Comparison of ENCODE assay signal across 15 cellular contexts in the genomic region with DNA sequence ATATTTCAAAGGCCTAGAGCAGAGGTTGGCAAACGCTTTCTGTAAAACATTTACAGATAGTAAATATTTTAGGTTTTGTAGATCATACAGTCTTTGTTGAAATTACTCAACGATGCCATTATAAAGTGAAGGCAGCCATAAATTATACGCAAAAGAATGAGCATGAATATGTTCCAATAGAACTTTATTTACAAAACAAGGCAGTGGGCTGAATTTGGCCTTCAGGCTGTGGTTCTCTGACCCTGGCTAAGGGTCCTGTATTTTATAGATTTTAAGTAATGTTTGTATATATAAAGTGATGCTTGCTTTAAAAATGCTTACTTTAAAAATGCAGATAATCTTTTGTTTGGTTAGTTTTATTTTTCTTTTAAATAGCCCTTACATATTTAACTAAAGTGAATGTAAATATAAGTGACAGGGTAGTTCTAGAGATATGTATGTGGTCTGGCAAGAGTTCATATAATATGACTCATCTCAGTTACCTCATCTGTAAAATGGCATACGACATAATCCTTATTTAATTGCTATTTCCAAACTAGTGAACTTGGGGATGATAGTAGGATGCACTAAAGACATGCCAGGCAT. TPM values are rescaled to one million over a fixed set of nuclear protein-coding genes. Genes with fewer than 3 reads are reported as not detected.
DNase-seq lines count a peak whose midpoint lies in the region; ATAC-seq, FAIRE-seq and TF ChIP-seq lines count a peak whose summit lies in the region.
"Had no signal": no experiment of that assay in that cellular context is flagged by ENCODE, and none has a peak within 500 bp of the region (broad histone marks: within the 10 kb centered on the region; RNA-seq: fewer than 3 reads in every experiment).

No MANE protein-coding gene starts in this region.

- no peaks in the 10 kb centered on the region for H3K9me1 ChIP-seq in endothelial cell of umbilical vein (replicated peaks; ENCODE audit: control insufficient read depth, extremely low read depth, insufficient read depth, low read length)

- no peak overlapping the region for H3K27ac ChIP-seq in endothelial cell of umbilical vein (ENCODE audit: insufficient read depth, low read depth, low read length)
- H3K27ac ChIP-seq: ascending aorta, skin epidermis had no signal

- no peaks in the 10 kb centered on the region for H3K79me2 ChIP-seq in endothelial cell of umbilical vein (ENCODE audit: control insufficient read depth, insufficient read depth, low read length)

- H4K20me1 ChIP-seq in endothelial cell of umbilical vein (replicated peaks; ENCODE audit: control insufficient read depth, extremely low read depth, insufficient read depth, low read length), result no peaks in the 10 kb centered on the region

- no peak overlapping the region for H2AFZ ChIP-seq in endothelial cell of umbilical vein (ENCODE audit: low read depth, low read length)

- TF ChIP-seq POLR2A in endothelial cell of umbilical vein (IDR thresholded peaks at IDR 0.05; ENCODE audit: low read depth, low read length), result no peak

- H3K9ac ChIP-seq in endothelial cell of umbilical vein (replicated peaks; ENCODE audit: extremely low read depth, insufficient read depth, low read length), result no peak overlapping the region

- no peak for TF ChIP-seq CTCF in endothelial cell of umbilical vein (IDR thresholded peaks at IDR 0.05; ENCODE audit: extremely low read depth in 1 of 2, insufficient read depth in 1 of 2, low read depth in 1 of 2, low read length in 2 of 2)

- no peak overlapping the region for H3K27ac Mint-ChIP-seq in activated CD8-positive, alpha-beta memory T cell treated with anti-CD3 and anti-CD28 coated beads, Interleukin-2, amount 10 ng/mL, durations not matched to agents 7 days and 5 days
- H3K27ac Mint-ChIP-seq in stimulated activated effector memory CD8-positive, alpha-beta T cell treated with anti-CD3 and anti-CD28 coated beads, Interleukin-12 subunit alpha, Interleukin-12 subunit beta, amount 100 ng/mL, for 72 hours, result no peak overlapping the region
- H3K27ac Mint-ChIP-seq: activated T-cell treated with anti-CD3 and anti-CD28 coated beads, Interleukin-2, amount 50 U/mL, for 24 hours had no signal

- H3K36me3 Mint-ChIP-seq in activated CD8-positive, alpha-beta memory T cell treated with anti-CD3 and anti-CD28 coated beads, Interleukin-2, amount 10 ng/mL, durations not matched to agents 7 days and 5 days, result peaks cover 2% of the 10 kb centered on the region
- H3K36me3 Mint-ChIP-seq in stimulated activated effector memory CD8-positive, alpha-beta T cell treated with anti-CD3 and anti-CD28 coated beads, Interleukin-12 subunit alpha, Interleukin-12 subunit beta, amount 100 ng/mL, for 72 hours, result no peaks in the 10 kb centered on the region

- DNase-seq in activated CD8-positive, alpha-beta memory T cell treated with anti-CD3 and anti-CD28 coated beads, Interleukin-2, amount 10 ng/mL, durations not matched to agents 7 days and 5 days, result no peak
- no peak for DNase-seq in activated CD8-positive, alpha-beta memory T cell treated with anti-CD3 and anti-CD28 coated beads, Interleukin-2, amount 50 U/mL, for 48 hours
- DNase-seq in OCI-M1 (lab: John Stamatoyannopoulos, UW) (peak; percentile 74), endothelial cell of umbilical vein (ENCODE audit: low read depth, low spot score) (no peak), germinal center (ENCODE audit: low spot score) (no peak)
- DNase-seq in stimulated activated effector memory CD8-positive, alpha-beta T cell treated with anti-CD3 and anti-CD28 coated beads, Interleukin-12 subunit alpha, Interleukin-12 subunit beta, amount 100 ng/mL, for 72 hours (ENCODE audit: low spot score in 2 of 2), result no peak
- DNase-seq: activated T-cell treated with anti-CD3 and anti-CD28 coated beads, Interleukin-2, amount 50 U/mL, for 24 hours; erythroblast; naive B cell; NCI-H2227 treated with DMSO at 0.1 percent for 48 hours had no signal

- BruUV-seq in endothelial cell of umbilical vein (replicated peaks; lab: Mats Ljungman, UMichigan), result no TSS peak

- H3K27me3 ChIP-seq in endothelial cell of umbilical vein (ENCODE audit: control insufficient read depth in 2 of 2, insufficient read depth in 2 of 2, low read length in 2 of 2), result no peaks in the 10 kb centered on the region
- H3K27me3 ChIP-seq: ascending aorta had no signal

- no peaks in the 10 kb centered on the region for H3K27me3 Mint-ChIP-seq in activated CD8-positive, alpha-beta memory T cell treated with anti-CD3 and anti-CD28 coated beads, Interleukin-2, amount 10 ng/mL, durations not matched to agents 7 days and 5 days

- POLR2A ChIA-PET in endothelial cell of umbilical vein (lab: Charles Lee), result no interaction called here

- no peak for FAIRE-seq in endothelial cell of umbilical vein (lab: Jason Lieb, UNC)

- no peak overlapping the region for H3K4me3 ChIP-seq in endothelial cell of umbilical vein (replicated peaks in 1 of 3; ENCODE audit: insufficient read depth in 1 of 3, low read depth in 1 of 3, low read length in 3 of 3)
- H3K4me3 ChIP-seq: ascending aorta, skin epidermis had no signal

- dilution Hi-C loops in endothelial cell of umbilical vein (cut with MboI; ENCODE audit: extremely low pct_ligation_motif_present, low sequenced_read_pairs), result no loop called here

- H3K4me1 ChIP-seq in endothelial cell of umbilical vein (ENCODE audit: control insufficient read depth, extremely low read depth, insufficient read depth, low read length), result no peaks in the 10 kb centered on the region
- H3K4me1 ChIP-seq: ascending aorta had no signal

- H3K4me3 Mint-ChIP-seq in activated CD8-positive, alpha-beta memory T cell treated with anti-CD3 and anti-CD28 coated beads, Interleukin-2, amount 10 ng/mL, durations not matched to agents 7 days and 5 days, result no peak overlapping the region
- no peak overlapping the region for H3K4me3 Mint-ChIP-seq in stimulated activated effector memory CD8-positive, alpha-beta T cell treated with anti-CD3 and anti-CD28 coated beads, Interleukin-12 subunit alpha, Interleukin-12 subunit beta, amount 100 ng/mL, for 72 hours
- H3K4me3 Mint-ChIP-seq: activated T-cell treated with anti-CD3 and anti-CD28 coated beads, Interleukin-2, amount 50 U/mL, for 24 hours had no signal

- peak; percentile 23 for ATAC-seq in activated CD8-positive, alpha-beta memory T cell treated with anti-CD3 and anti-CD28 coated beads, Interleukin-2, amount 10 ng/mL, durations not matched to agents 7 days and 5 days
- ATAC-seq in stimulated activated effector memory CD8-positive, alpha-beta T cell treated with anti-CD3 and anti-CD28 coated beads, Interleukin-12 subunit alpha, Interleukin-12 subunit beta, amount 100 ng/mL, for 72 hours, result peak; percentile 55
- no peak for ATAC-seq in HG02571 (IDR thresholded peaks at IDR 0.05; ENCODE audit: unreplicated experiment)
- no peak for ATAC-seq in HG02885 (IDR thresholded peaks at IDR 0.05; ENCODE audit: poor library complexity, unreplicated experiment)
- ATAC-seq: Right ventricle myocardium inferior had no signal

- H3K4me2 ChIP-seq in endothelial cell of umbilical vein (ENCODE audit: insufficient read depth, low read length), result no peak overlapping the region

- peaks cover 13% of the 10 kb centered on the region for H3K4me1 Mint-ChIP-seq in activated CD8-positive, alpha-beta memory T cell treated with anti-CD3 and anti-CD28 coated beads, Interleukin-2, amount 10 ng/mL, durations not matched to agents 7 days and 5 days
- H3K4me1 Mint-ChIP-seq in stimulated activated effector memory CD8-positive, alpha-beta T cell treated with anti-CD3 and anti-CD28 coated beads, Interleukin-12 subunit alpha, Interleukin-12 subunit beta, amount 100 ng/mL, for 72 hours, result peaks cover 18% of the 10 kb centered on the region

- no peaks in the 10 kb centered on the region for H3K9me3 Mint-ChIP-seq in activated CD8-positive, alpha-beta memory T cell treated with anti-CD3 and anti-CD28 coated beads, Interleukin-2, amount 10 ng/mL, durations not matched to agents 7 days and 5 days (ENCODE audit: low read depth)
- no peaks in the 10 kb centered on the region for H3K9me3 Mint-ChIP-seq in stimulated activated effector memory CD8-positive, alpha-beta T cell treated with anti-CD3 and anti-CD28 coated beads, Interleukin-12 subunit alpha, Interleukin-12 subunit beta, amount 100 ng/mL, for 72 hours

- H3K36me3 ChIP-seq in endothelial cell of umbilical vein (ENCODE audit: control insufficient read depth in 2 of 2, extremely low read depth in 1 of 2, insufficient read depth in 2 of 2, low read length in 2 of 2), result no peaks in the 10 kb centered on the region
- H3K36me3 ChIP-seq: ascending aorta had no signal

- CTCF ChIA-PET in activated CD8-positive, alpha-beta memory T cell treated with anti-CD3 and anti-CD28 coated beads, Interleukin-2, amount 10 ng/mL, durations not matched to agents 7 days and 5 days (lab: Charles Lee), result interaction anchor here (1.0 kb wide), 1 partner anchor 173 kb away, joined by 3 read pairs; no protein-coding TSS in a partner anchor
- CTCF ChIA-PET in endothelial cell of umbilical vein (lab: Charles Lee), result no interaction called here

- H3K9me3 ChIP-seq in endothelial cell of umbilical vein (replicated peaks; ENCODE audit: control insufficient read depth, insufficient read depth, low read length), result no peaks in the 10 kb centered on the region
- H3K9me3 ChIP-seq: ascending aorta had no signal

- intact Hi-C loops in endothelial cell of umbilical vein (cut with micrococcal nuclease), result no loop called here

TF ChIP-seq in endothelial cell of umbilical vein, 7 proteins besides CTCF, POLR2A, EP300 and RAD21 (continues in another document):
- TF ChIP-seq POLR2AphosphoS5 (IDR thresholded peaks at IDR 0.05; ENCODE audit: insufficient read depth, low read depth, low read length) (no peak), MAX (IDR thresholded peaks at IDR 0.05; ENCODE audit: insufficient read depth, insufficient read length) (no peak), MYC (IDR thresholded peaks at IDR 0.05; ENCODE audit: low read depth, low read length) (no peak), JUN (IDR thresholded peaks at IDR 0.05; ENCODE audit: borderline replicate concordance, insufficient read depth, insufficient read length, low read depth) (peak; percentile 21), EZH2 (IDR thresholded peaks at IDR 0.05; ENCODE audit: borderline replicate concordance, low read depth, low read length, severe bottlenecking) (no peak)

RNA-seq across cellular contexts. Expression of gene ATP5MC3, which starts 51.7 kb away (rescaled TPM):
- total RNA-seq in activated CD8-positive, alpha-beta memory T cell treated with anti-CD3 and anti-CD28 coated beads, Interleukin-2, amount 10 ng/mL, durations not matched to agents 7 days and 5 days, result 100 to 1,000 TPM; 240 to 332 TPM
- 201 and 233 TPM in 2 replicates for total RNA-seq in endothelial cell of umbilical vein
- 412 and 452 TPM in 2 replicates for polyA plus RNA-seq in endothelial cell of umbilical vein
- polyA plus RNA-seq in endothelial cell of umbilical vein (2011; cell fraction: cytosol; rRNA removed), result 328 and 355 TPM in 2 replicates
- polyA plus RNA-seq in endothelial cell of umbilical vein (2011; cell fraction: nucleus; rRNA removed), result 122 and 144 TPM in 2 replicates
- 338 and 361 TPM in 2 replicates for polyA plus RNA-seq in endothelial cell of umbilical vein (2012)
- polyA minus RNA-seq in endothelial cell of umbilical vein, result 158 and 176 TPM in 2 replicates
- 84.1 TPM for polyA minus RNA-seq in endothelial cell of umbilical vein (2011; cell fraction: cytosol; rRNA and poly(A)+ RNA removed)
- polyA minus RNA-seq in endothelial cell of umbilical vein (2011; cell fraction: nucleus; rRNA and poly(A)+ RNA removed), result 28.9 and 38.1 TPM in 2 replicates

Comparison
In these comparisons a context has a peak if more than half of its experiments do, and no peak if none do; other contexts are left out.
1. ATAC-seq: peak in activated CD8-positive, alpha-beta memory T cell treated with anti-CD3 and anti-CD28 coated beads, Interleukin-2, amount 10 ng/mL, durations not matched to agents 7 days and 5 days (single experiment) and stimulated activated effector memory CD8-positive, alpha-beta T cell treated with anti-CD3 and anti-CD28 coated beads, Interleukin-12 subunit alpha, Interleukin-12 subunit beta, amount 100 ng/mL, for 72 hours (single experiment); none in HG02571 (single experiment) and HG02885 (single experiment).